ENCODE assay signal across 21 cellular contexts in genomic region chr10:52347327-52347667, GRCh38. TPM values are rescaled to one million over a fixed set of nuclear protein-coding genes. Genes with fewer than 3 reads are reported as not detected.
"Had no signal": no experiment of that assay in that cellular context is flagged by ENCODE, and none has a peak within 500 bp of the region (broad histone marks: within the 10 kb centered on the region; RNA-seq: fewer than 3 reads in every experiment).

No MANE protein-coding gene starts in this region.

- DNase-seq: heart right ventricle; islet precursor cell; left ventricle myocardium inferior; midbrain; naive thymus-derived CD8-positive, alpha-beta T cell; occipital lobe; right lobe of liver; small intestine; stimulated activated CD4-positive, alpha-beta T cell treated with anti-CD3 and anti-CD28 coated beads, Interleukin-2, amount 100 ng/mL, for 24 hours; stimulated activated CD4-positive, alpha-beta T cell treated with anti-CD3 and anti-CD28 coated beads, Interleukin-4, amount 100 ng/mL, for 1 hour; stimulated activated naive CD4-positive, alpha-beta T cell; tibial artery; trophoblast cell had no signal

- H3K4me3 ChIP-seq: heart right ventricle, hepatocyte, left ventricle myocardium inferior, lung, right atrium auricular region, right lobe of liver, suprapubic skin, thoracic aorta, tibial artery, vagina had no signal

- H3K9ac ChIP-seq: parathyroid adenoma had no signal

- H3K4me2 ChIP-seq: hepatocyte had no signal

- H3K27ac ChIP-seq: heart right ventricle, hepatocyte, left ventricle myocardium inferior, neutrophil, parathyroid adenoma, right atrium auricular region, right lobe of liver, suprapubic skin, thoracic aorta, tibial artery, vagina had no signal

- H2AFZ ChIP-seq: hepatocyte, parathyroid adenoma had no signal

- H3K9me3 ChIP-seq: left ventricle myocardium inferior, neutrophil, right atrium auricular region, right lobe of liver, suprapubic skin, thoracic aorta, tibial artery, vagina had no signal

- H3K27me3 ChIP-seq: heart right ventricle, hepatocyte, neutrophil, right atrium auricular region, right lobe of liver, suprapubic skin, vagina had no signal

- H3K36me3 ChIP-seq: heart right ventricle, left ventricle myocardium inferior, neutrophil, right atrium auricular region, right lobe of liver, suprapubic skin, thoracic aorta, tibial artery, vagina had no signal

- H3K4me1 ChIP-seq: heart right ventricle, left ventricle myocardium inferior, parathyroid adenoma, right atrium auricular region, right lobe of liver, suprapubic skin, tibial artery, vagina had no signal

- ATAC-seq: naive thymus-derived CD8-positive, alpha-beta T cell had no signal

RNA-seq across cellular contexts. Expression of gene DKK1, which starts 33.2 kb away (rescaled TPM):
- total RNA-seq: left ventricle myocardium inferior; naive thymus-derived CD8-positive, alpha-beta T cell; right lobe of liver had no signal
- polyA plus RNA-seq: naive thymus-derived CD8-positive, alpha-beta T cell had no signal
